ENCODE assay signal across 18 cellular contexts in the genomic region with DNA sequence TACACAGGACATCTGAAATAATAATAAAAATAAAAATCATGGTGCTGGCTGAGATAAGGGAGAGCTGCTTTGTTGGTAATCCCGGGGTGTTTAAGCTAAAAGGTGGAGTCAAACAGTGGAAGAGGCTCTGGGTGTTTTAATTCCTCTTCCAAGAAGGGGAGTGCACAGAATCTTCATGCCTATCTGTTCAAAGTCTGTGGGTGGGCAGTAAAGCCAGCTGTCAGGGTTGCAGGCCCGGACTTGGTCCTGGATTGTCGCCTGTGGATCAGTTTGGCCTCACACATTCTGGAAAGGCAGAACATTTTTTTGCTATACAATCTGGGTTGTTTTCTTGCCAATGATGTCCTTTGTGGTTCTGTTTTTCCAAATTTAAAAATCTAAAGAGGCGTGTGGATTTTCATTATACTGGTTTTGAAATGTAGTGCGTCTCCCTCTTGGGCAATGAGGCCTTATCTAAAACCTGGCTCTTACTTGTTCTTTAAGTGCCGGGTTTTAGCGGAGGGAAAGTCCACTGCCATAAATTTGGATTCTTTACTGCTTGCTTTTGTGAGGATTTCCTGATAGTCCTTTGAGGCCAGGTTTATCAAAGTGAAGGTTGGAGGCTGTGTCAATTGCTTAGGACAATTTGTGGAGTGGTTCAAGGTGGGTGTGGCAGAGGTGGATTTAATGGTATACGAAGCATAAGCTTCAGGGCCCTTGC. TPM values are rescaled to one million over a fixed set of nuclear protein-coding genes. Genes with fewer than 3 reads are reported as not detected.
A peak's percentile ranks its signal among the peaks of the same experiment; 100 is the strongest.
DNase-seq lines count a peak whose midpoint lies in the region; ATAC-seq and TF ChIP-seq lines count a peak whose summit lies in the region.
"Had no signal": no experiment of that assay in that cellular context is flagged by ENCODE, and none has a peak within 500 bp of the region (broad histone marks: within the 10 kb centered on the region; RNA-seq: fewer than 3 reads in every experiment).

No MANE protein-coding gene starts in this region.

- intact Hi-C loops in left cardiac atrium (cut with DNase I): no loop called here
- intact Hi-C loops in cardiac septum (cut with DNase I): no loop called here

- no peak overlapping the region for H2AFZ ChIP-seq in neural progenitor cell (replicated peaks)

- H3K9ac ChIP-seq in neural progenitor cell: no peak overlapping the region
- H3K9ac ChIP-seq: KMS-11 had no signal

- TF ChIP-seq CTCF in glutamatergic neuron (IDR thresholded peaks at IDR 0.05; ENCODE audit: partially characterized antibody, unreplicated experiment): no peak
- no peak for TF ChIP-seq CTCF in neural progenitor cell (IDR thresholded peaks at IDR 0.05)

- DNase-seq in left cardiac atrium: no peak
- no peak for DNase-seq in cardiac septum (ENCODE audit: low spot score)
- no peak for DNase-seq in glutamatergic neuron
- DNase-seq in neural progenitor cell (ENCODE audit: low spot score): peak; percentile 15
- no peak for DNase-seq in NCI-H2227 (lab: John Stamatoyannopoulos, UW; ENCODE audit: unreplicated experiment)
- DNase-seq in epidermal melanocyte (ENCODE audit: insufficient read length, low spot score): no peak
- DNase-seq: activated CD4-positive, alpha-beta memory T cell treated with anti-CD3 and anti-CD28 coated beads, Interleukin-2, amount 10 ng/mL, durations not matched to agents 7 days and 5 days; activated naive CD8-positive, alpha-beta T cell treated with anti-CD3 and anti-CD28 coated beads for 36 hours; activated T-cell treated with anti-CD3 and anti-CD28 coated beads, Interleukin-2, amount 50 U/mL, for 48 hours; gastrocnemius medialis; occipital lobe; stimulated activated naive CD4-positive, alpha-beta T cell had no signal

- H3K27me3 Mint-ChIP-seq in glutamatergic neuron (ENCODE audit: unreplicated experiment) (no peaks in the 10 kb centered on the region), neural progenitor cell (ENCODE audit: insufficient read depth, low read depth) (peaks cover 7% of the 10 kb centered on the region)

- H3K4me1 Mint-ChIP-seq in glutamatergic neuron (ENCODE audit: low read depth, unreplicated experiment): peaks cover 25% of the 10 kb centered on the region
- H3K4me1 Mint-ChIP-seq in neural progenitor cell: peaks cover 19% of the 10 kb centered on the region
- H3K4me1 Mint-ChIP-seq: activated naive CD8-positive, alpha-beta T cell treated with anti-CD3 and anti-CD28 coated beads for 36 hours had no signal

- no peak overlapping the region for H3K4me3 Mint-ChIP-seq in glutamatergic neuron (ENCODE audit: unreplicated experiment)
- peak overlapping the region; percentile 5 for H3K4me3 Mint-ChIP-seq in neural progenitor cell
- H3K4me3 Mint-ChIP-seq: activated CD4-positive, alpha-beta memory T cell treated with anti-CD3 and anti-CD28 coated beads, Interleukin-2, amount 10 ng/mL, durations not matched to agents 7 days and 5 days; activated naive CD8-positive, alpha-beta T cell treated with anti-CD3 and anti-CD28 coated beads for 36 hours; CD14-positive monocyte had no signal

- no peaks in the 10 kb centered on the region for H3K79me2 ChIP-seq in neural progenitor cell (ENCODE audit: low read depth)

- ATAC-seq in left cardiac atrium (peak; percentile 37 to 38), GM18907 (IDR thresholded peaks at IDR 0.05; ENCODE audit: unreplicated experiment) (no peak), GM19397 (IDR thresholded peaks at IDR 0.05; ENCODE audit: unreplicated experiment) (no peak)
- ATAC-seq: gastrocnemius medialis had no signal

- no peaks in the 10 kb centered on the region for H3K9me3 ChIP-seq in neural progenitor cell (ENCODE audit: low read depth)
- H3K9me3 ChIP-seq: gastrocnemius medialis, upper lobe of left lung had no signal

- peaks cover 4% of the 10 kb centered on the region for H3F3A ChIP-seq in neural progenitor cell (ENCODE audit: low read depth)

- H3K27ac ChIP-seq in neural progenitor cell: no peak overlapping the region
- H3K27ac ChIP-seq: cardiac muscle cell, gastrocnemius medialis, KMS-11 had no signal

- no peaks in the 10 kb centered on the region for H4K20me1 ChIP-seq in neural progenitor cell (ENCODE audit: low read depth)

- no peak overlapping the region for H3K4me3 ChIP-seq in neural progenitor cell
- H3K4me3 ChIP-seq: cardiac muscle cell, gastrocnemius medialis, upper lobe of left lung had no signal

- H3K27ac Mint-ChIP-seq in glutamatergic neuron (ENCODE audit: unreplicated experiment): peak overlapping the region; percentile 9
- H3K27ac Mint-ChIP-seq in neural progenitor cell: no peak overlapping the region
- H3K27ac Mint-ChIP-seq: activated CD4-positive, alpha-beta memory T cell treated with anti-CD3 and anti-CD28 coated beads, Interleukin-2, amount 10 ng/mL, durations not matched to agents 7 days and 5 days; activated naive CD8-positive, alpha-beta T cell treated with anti-CD3 and anti-CD28 coated beads for 36 hours; CD14-positive monocyte had no signal

- peaks cover 17% of the 10 kb centered on the region for H3K4me1 ChIP-seq in neural progenitor cell
- H3K4me1 ChIP-seq: gastrocnemius medialis had no signal

- H3K27me3 ChIP-seq in neural progenitor cell: peaks cover 9% of the 10 kb centered on the region
- H3K27me3 ChIP-seq: gastrocnemius medialis, upper lobe of left lung had no signal

- H3K9me3 Mint-ChIP-seq in glutamatergic neuron (ENCODE audit: unreplicated experiment) (no peaks in the 10 kb centered on the region), neural progenitor cell (no peaks in the 10 kb centered on the region)
- H3K9me3 Mint-ChIP-seq: activated CD4-positive, alpha-beta memory T cell treated with anti-CD3 and anti-CD28 coated beads, Interleukin-2, amount 10 ng/mL, durations not matched to agents 7 days and 5 days; activated naive CD8-positive, alpha-beta T cell treated with anti-CD3 and anti-CD28 coated beads for 36 hours had no signal

- H3K36me3 ChIP-seq in neural progenitor cell: no peaks in the 10 kb centered on the region
- H3K36me3 ChIP-seq: cardiac muscle cell, gastrocnemius medialis, upper lobe of left lung had no signal

- H3K4me2 ChIP-seq in neural progenitor cell: no peak overlapping the region
- H3K4me2 ChIP-seq: KMS-11 had no signal

- H3K36me3 Mint-ChIP-seq in glutamatergic neuron (ENCODE audit: unreplicated experiment) (no peaks in the 10 kb centered on the region), neural progenitor cell (no peaks in the 10 kb centered on the region)
- H3K36me3 Mint-ChIP-seq: CD14-positive monocyte had no signal

RNA-seq across cellular contexts. Expression of a gene that starts 5.9 kb away (rescaled TPM):
- total RNA-seq in left cardiac atrium: under 1 TPM in 1 of 2 donors, not detected in 1; 0.21 TPM
- 0.38 TPM for total RNA-seq in cardiac septum
- 2.3 TPM for total RNA-seq in glutamatergic neuron (ENCODE audit: unreplicated experiment)
- 0.40 and 0.60 TPM in 2 replicates for total RNA-seq in neural progenitor cell (ENCODE audit: low replicate concordance)
- total RNA-seq: activated naive CD8-positive, alpha-beta T cell treated with anti-CD3 and anti-CD28 coated beads for 36 hours had no signal

Comparison
In these comparisons a context has a peak if more than half of its experiments do, and no peak if none do; other contexts are left out.
1. ATAC-seq: peak in left cardiac atrium (2 of 2); none in GM18907 (single experiment) and GM19397 (single experiment).